In genomic region chr1:22412932-22413727, GRCh38 we compare ENCODE assay signal across 16 cellular contexts. TPM values are rescaled to one million over a fixed set of nuclear protein-coding genes. Genes with fewer than 3 reads are reported as not detected.
DNase-seq lines count a peak whose midpoint lies in the region; ATAC-seq, FAIRE-seq and TF ChIP-seq lines count a peak whose summit lies in the region.
"Had no signal": no experiment of that assay in that cellular context is flagged by ENCODE, and none has a peak within 500 bp of the region (broad histone marks: within the 10 kb centered on the region; RNA-seq: fewer than 3 reads in every experiment).

No MANE protein-coding gene starts in this region.

- no peak for ATAC-seq in GM21825 (IDR thresholded peaks at IDR 0.05; ENCODE audit: unreplicated experiment)
- ATAC-seq: activated T-helper 17 cell treated with anti-CD3 and anti-CD28 coated beads, Interleukin-2, amount 50 U/mL, for 72 hours; GM12878 had no signal

- intact Hi-C loops in Caco-2 (cut with micrococcal nuclease; ENCODE audit: unreplicated experiment): loop anchor here (1.0 to 10.0 kb wide), 3 partner anchors 66 to 308 kb away; no protein-coding TSS in a partner anchor

- TF ChIP-seq CTCF in Caco-2 (IDR thresholded peaks at IDR 0.05; ENCODE audit: insufficient read depth in 1 of 2, low read depth in 1 of 2, low read length in 1 of 2, severe bottlenecking in 1 of 2, unreplicated experiment in 1 of 2) (no peak), endothelial cell (IDR thresholded peaks at IDR 0.05; ENCODE audit: unreplicated experiment) (no peak)

- peak overlapping the region; percentile 68 for H3K4me3 Mint-ChIP-seq in Caco-2 (ENCODE audit: unreplicated experiment)
- peak overlapping the region; percentile 58 for H3K4me3 Mint-ChIP-seq in endothelial cell (ENCODE audit: unreplicated experiment)
- no peak overlapping the region for H3K4me3 Mint-ChIP-seq in immature natural killer cell
- H3K4me3 Mint-ChIP-seq: activated T-helper 17 cell treated with anti-CD3 and anti-CD28 coated beads, Interleukin-2, amount 50 U/mL, for 72 hours; WTC11 had no signal

- H3K9me3 ChIP-seq in Caco-2: no peaks in the 10 kb centered on the region
- H3K9me3 ChIP-seq: vagina had no signal

- POLR2A ChIA-PET in Caco-2 (lab: Charles Lee): interaction anchor here (0.6 to 0.7 kb wide), 2 partner anchors 24 to 491 kb away, joined by 3 read pairs; no protein-coding TSS in a partner anchor

- H3K4me1 Mint-ChIP-seq in Caco-2 (ENCODE audit: low read depth, unreplicated experiment) (peaks cover 32% of the 10 kb centered on the region), endothelial cell (ENCODE audit: unreplicated experiment) (peaks cover 10% of the 10 kb centered on the region), immature natural killer cell (no peaks in the 10 kb centered on the region)
- H3K4me1 Mint-ChIP-seq: activated T-helper 17 cell treated with anti-CD3 and anti-CD28 coated beads, Interleukin-2, amount 50 U/mL, for 72 hours had no signal

- CTCF ChIA-PET in Caco-2 (lab: Charles Lee): interaction anchor here (0.7 to 2.6 kb wide), 5 partner anchors 14 to 308 kb away, joined by 3 to 10 read pairs (median 4); no protein-coding TSS in a partner anchor

- H3K9me3 Mint-ChIP-seq in Caco-2 (ENCODE audit: unreplicated experiment): peaks cover 9% of the 10 kb centered on the region
- H3K9me3 Mint-ChIP-seq in endothelial cell (ENCODE audit: unreplicated experiment): no peaks in the 10 kb centered on the region
- no peaks in the 10 kb centered on the region for H3K9me3 Mint-ChIP-seq in immature natural killer cell
- H3K9me3 Mint-ChIP-seq: activated T-helper 17 cell treated with anti-CD3 and anti-CD28 coated beads, Interleukin-2, amount 50 U/mL, for 72 hours had no signal

- no peak for FAIRE-seq in HTR-8/SVneo (lab: Jason Lieb, UNC)
- FAIRE-seq: GM12878, RCC 7860 had no signal

- DNase-seq in Caco-2 (peak; percentile 71 to 74), NCI-H146 treated with DMSO at 0.1 percent for 48 hours (lab: John Stamatoyannopoulos, UW; ENCODE audit: unreplicated experiment) (peak; percentile 22), endothelial cell (ENCODE audit: low spot score) (no peak), mucosa of gallbladder (ENCODE audit: low spot score) (peak; percentile 31), HTR-8/SVneo (ENCODE audit: insufficient read length, low spot score) (no peak), immature natural killer cell (no peak), NCI-H446 (lab: John Stamatoyannopoulos, UW) (no peak)
- DNase-seq: NCI-H2029, posterior cingulate gyrus had no signal

- no peaks in the 10 kb centered on the region for H3K27me3 Mint-ChIP-seq in Caco-2 (ENCODE audit: insufficient read depth, unreplicated experiment)
- H3K27me3 Mint-ChIP-seq in endothelial cell (ENCODE audit: unreplicated experiment): peaks cover 14% of the 10 kb centered on the region
- H3K27me3 Mint-ChIP-seq in immature natural killer cell (ENCODE audit: low read depth in 3 of 3): peaks cover 2 to 5% (median 4%) of the 10 kb centered on the region in 3 donors

- H3K4me3 ChIP-seq in Caco-2 (ENCODE audit: low read depth, low read length): no peak overlapping the region
- H3K4me3 ChIP-seq: GM12878, vagina had no signal

- H3K4me1 ChIP-seq in Caco-2: peaks cover 42% of the 10 kb centered on the region

- peak overlapping the region; percentile 98 for H3K27ac Mint-ChIP-seq in Caco-2 (ENCODE audit: unreplicated experiment)
- peak overlapping the region; percentile 58 for H3K27ac Mint-ChIP-seq in endothelial cell (ENCODE audit: unreplicated experiment)
- H3K27ac Mint-ChIP-seq in immature natural killer cell: no peak overlapping the region
- H3K27ac Mint-ChIP-seq: activated T-helper 17 cell treated with anti-CD3 and anti-CD28 coated beads, Interleukin-2, amount 50 U/mL, for 72 hours; CD14-positive monocyte had no signal

- H3K36me3 Mint-ChIP-seq in Caco-2 (ENCODE audit: insufficient read depth, unreplicated experiment) (peaks cover 11% of the 10 kb centered on the region), endothelial cell (ENCODE audit: low read depth, unreplicated experiment) (no peaks in the 10 kb centered on the region), immature natural killer cell (no peaks in the 10 kb centered on the region)
- H3K36me3 Mint-ChIP-seq: CD14-positive monocyte, WTC11 had no signal

- TSS peak; percentile 64 for BruUV-seq in Caco-2 (replicated peaks; lab: Mats Ljungman, UMichigan)

- no peaks in the 10 kb centered on the region for H3K27me3 ChIP-seq in Caco-2 (replicated peaks; ENCODE audit: control insufficient read depth, insufficient read depth, low read length)
- H3K27me3 ChIP-seq: vagina had no signal

- no peaks in the 10 kb centered on the region for H3K36me3 ChIP-seq in Caco-2 (ENCODE audit: control insufficient read depth, insufficient read depth, low read length)
- H3K36me3 ChIP-seq: vagina had no signal

RNA-seq across cellular contexts. Expression of gene ZBTB40, which starts 38.5 kb away (rescaled TPM):
- total RNA-seq in Caco-2 (2022) (20.4 and 20.8 TPM in 2 replicates), endothelial cell (ENCODE audit: unreplicated experiment) (18.9 TPM), mucosa of gallbladder (32.1 TPM)
- 1 to 10 TPM in 2 of 3 donors, not detected in 1; 1.3 to 7.5 TPM for polyA plus RNA-seq in immature natural killer cell

Comparison
In these comparisons a context has a peak if more than half of its experiments do, and no peak if none do; other contexts are left out.
1. DNase-seq: peak in Caco-2 (2 of 2), NCI-H146 treated with DMSO at 0.1 percent for 48 hours (single experiment) and mucosa of gallbladder (single experiment); none in endothelial cell (single experiment), HTR-8/SVneo (single experiment), immature natural killer cell (0 of 3) and NCI-H446 (0 of 2).
2. H3K27ac Mint-ChIP-seq: peak in Caco-2 (single experiment) and endothelial cell (single experiment); none in immature natural killer cell (0 of 6).
3. H3K4me3 Mint-ChIP-seq: peak in Caco-2 (single experiment) and endothelial cell (single experiment); none in immature natural killer cell (0 of 5).